ENCODE assay signal across 10 cellular contexts in genomic region chr17:80474933-80475915, GRCh38. TPM values are rescaled to one million over a fixed set of nuclear protein-coding genes. Genes with fewer than 3 reads are reported as not detected.
A peak's percentile ranks its signal among the peaks of the same experiment; 100 is the strongest.
DNase-seq lines count a peak whose midpoint lies in the region; ATAC-seq, FAIRE-seq and TF ChIP-seq lines count a peak whose summit lies in the region.
"Had no signal": no experiment of that assay in that cellular context is flagged by ENCODE, and none has a peak within 500 bp of the region (broad histone marks: within the 10 kb centered on the region; RNA-seq: fewer than 3 reads in every experiment).

No MANE protein-coding gene starts in this region.

- no peak for TF ChIP-seq POLR2A in endothelial cell of umbilical vein (IDR thresholded peaks at IDR 0.05; ENCODE audit: low read depth, low read length)

- peak overlapping the region; percentile 87 for H3K4me3 Mint-ChIP-seq in T-helper 1 cell treated with Interleukin-12 subunit alpha and Interleukin-12 subunit beta and Interleukin-4 antibody, amounts not matched to agents 30 μg/mL and 1 μg/mL, for 36 hours

- H3K4me1 ChIP-seq in endothelial cell of umbilical vein (ENCODE audit: control insufficient read depth, extremely low read depth, insufficient read depth, low read length) (no peaks in the 10 kb centered on the region), skeletal muscle tissue (ENCODE audit: control insufficient read depth in 3 of 3, insufficient read depth in 3 of 3, low read length in 3 of 3) (peaks cover 22 to 31% (median 24%) of the 10 kb centered on the region in 3 donors)

- H3K9ac ChIP-seq in endothelial cell of umbilical vein (replicated peaks; ENCODE audit: extremely low read depth, insufficient read depth, low read length) (no peak overlapping the region), skeletal muscle tissue (ENCODE audit: low read depth in 1 of 3, low read length in 3 of 3) (peak overlapping the region in 1 of 3 donors; percentile 25)

- peaks cover 41% of the 10 kb centered on the region for H3K27me3 Mint-ChIP-seq in T-helper 1 cell treated with Interleukin-12 subunit alpha and Interleukin-12 subunit beta and Interleukin-4 antibody, amounts not matched to agents 30 μg/mL and 1 μg/mL, for 36 hours (ENCODE audit: low read depth)

- H3K9me3 ChIP-seq in endothelial cell of umbilical vein (replicated peaks; ENCODE audit: control insufficient read depth, insufficient read depth, low read length): no peaks in the 10 kb centered on the region
- no peaks in the 10 kb centered on the region for H3K9me3 ChIP-seq in skeletal muscle tissue (ENCODE audit: control insufficient read depth in 3 of 3, low read length in 3 of 3)

- H3K4me1 Mint-ChIP-seq in T-helper 1 cell treated with Interleukin-12 subunit alpha and Interleukin-12 subunit beta and Interleukin-4 antibody, amounts not matched to agents 30 μg/mL and 1 μg/mL, for 36 hours (ENCODE audit: low read depth): peaks cover 18% of the 10 kb centered on the region

- FAIRE-seq in endothelial cell of umbilical vein (lab: Jason Lieb, UNC): no peak

- DNase-seq in T-helper 1 cell (no peak), RPMI8226 (peak; percentile 38), endothelial cell of umbilical vein (ENCODE audit: low read depth, low spot score) (no peak), GOT3 (lab: John Stamatoyannopoulos, UW) (no peak)
- DNase-seq: erythroblast; stimulated activated CD4-positive, alpha-beta T cell treated with anti-CD3 and anti-CD28 coated beads, Interleukin-1b, Interleukin-23, amount 100 ng/mL, for 48 hours had no signal

- H3K4me3 ChIP-seq in endothelial cell of umbilical vein (replicated peaks in 1 of 3; ENCODE audit: insufficient read depth in 1 of 3, low read depth in 1 of 3, low read length in 3 of 3) (no peak overlapping the region), skeletal muscle tissue (ENCODE audit: low read length in 3 of 3) (peak overlapping the region in 2 of 3 donors; percentile 22)

- no peaks in the 10 kb centered on the region for H3K9me1 ChIP-seq in endothelial cell of umbilical vein (replicated peaks; ENCODE audit: control insufficient read depth, extremely low read depth, insufficient read depth, low read length)

- dilution Hi-C loops in endothelial cell of umbilical vein (cut with MboI; ENCODE audit: extremely low pct_ligation_motif_present, low sequenced_read_pairs): no loop called here

- H3K36me3 ChIP-seq in endothelial cell of umbilical vein (ENCODE audit: control insufficient read depth in 2 of 2, extremely low read depth in 1 of 2, insufficient read depth in 2 of 2, low read length in 2 of 2): no peaks in the 10 kb centered on the region
- no peaks in the 10 kb centered on the region for H3K36me3 ChIP-seq in skeletal muscle tissue (ENCODE audit: control insufficient read depth in 3 of 3, insufficient read depth in 3 of 3, low read length in 3 of 3)

- H3K27ac ChIP-seq in endothelial cell of umbilical vein (ENCODE audit: insufficient read depth, low read depth, low read length) (no peak overlapping the region), skeletal muscle tissue (ENCODE audit: low read depth, low read length) (no peak overlapping the region)

- peak overlapping the region; percentile 28 for H3K27ac Mint-ChIP-seq in T-helper 1 cell treated with Interleukin-12 subunit alpha and Interleukin-12 subunit beta and Interleukin-4 antibody, amounts not matched to agents 30 μg/mL and 1 μg/mL, for 36 hours

- ATAC-seq in HG03342 (IDR thresholded peaks at IDR 0.05; ENCODE audit: unreplicated experiment) (no peak), GM19467 (IDR thresholded peaks at IDR 0.05; ENCODE audit: unreplicated experiment) (no peak)

- intact Hi-C loops in endothelial cell of umbilical vein (cut with micrococcal nuclease): no loop called here

- TF ChIP-seq CTCF in endothelial cell of umbilical vein (IDR thresholded peaks at IDR 0.05; ENCODE audit: extremely low read depth in 1 of 2, insufficient read depth in 1 of 2, low read depth in 1 of 2, low read length in 2 of 2): no peak

- H3K27me3 ChIP-seq in endothelial cell of umbilical vein (ENCODE audit: control insufficient read depth in 2 of 2, insufficient read depth in 2 of 2, low read length in 2 of 2) (peaks cover 63 to 74% of the 10 kb centered on the region in 2 experiments), skeletal muscle tissue (ENCODE audit: control insufficient read depth in 3 of 3, insufficient read depth in 3 of 3, low read length in 3 of 3) (peaks cover 69 to 85% (median 80%) of the 10 kb centered on the region in 3 donors)

- H3K9me3 Mint-ChIP-seq in T-helper 1 cell treated with Interleukin-12 subunit alpha and Interleukin-12 subunit beta and Interleukin-4 antibody, amounts not matched to agents 30 μg/mL and 1 μg/mL, for 36 hours: no peaks in the 10 kb centered on the region

- peaks cover 13% of the 10 kb centered on the region for H3K36me3 Mint-ChIP-seq in T-helper 1 cell treated with Interleukin-12 subunit alpha and Interleukin-12 subunit beta and Interleukin-4 antibody, amounts not matched to agents 30 μg/mL and 1 μg/mL, for 36 hours (ENCODE audit: low read depth)

- no peaks in the 10 kb centered on the region for H3K79me2 ChIP-seq in endothelial cell of umbilical vein (ENCODE audit: control insufficient read depth, insufficient read depth, low read length)

- H2AFZ ChIP-seq in endothelial cell of umbilical vein (ENCODE audit: low read depth, low read length): no peak overlapping the region

- POLR2A ChIA-PET in endothelial cell of umbilical vein (lab: Charles Lee): interaction anchor here (0.5 to 1.7 kb wide), 3 partner anchors 20 to 66 kb away, joined by 4 read pairs; no protein-coding TSS in a partner anchor

- no TSS peak for BruUV-seq in endothelial cell of umbilical vein (replicated peaks; lab: Mats Ljungman, UMichigan)

- CTCF ChIA-PET in endothelial cell of umbilical vein (lab: Charles Lee): interaction anchor here (0.6 to 3.0 kb wide), 5 partner anchors 11 to 453 kb away, joined by 3 to 9 read pairs (median 6); no protein-coding TSS in a partner anchor

- no peak overlapping the region for H3K4me2 ChIP-seq in endothelial cell of umbilical vein (ENCODE audit: insufficient read depth, low read length)

- no peaks in the 10 kb centered on the region for H4K20me1 ChIP-seq in endothelial cell of umbilical vein (replicated peaks; ENCODE audit: control insufficient read depth, extremely low read depth, insufficient read depth, low read length)

TF ChIP-seq in endothelial cell of umbilical vein, 7 proteins besides CTCF, POLR2A, EP300 and RAD21:
- TF ChIP-seq JUN (IDR thresholded peaks at IDR 0.05; ENCODE audit: borderline replicate concordance, insufficient read depth, insufficient read length, low read depth) (no peak), MAX (IDR thresholded peaks at IDR 0.05; ENCODE audit: insufficient read depth, insufficient read length) (no peak), EZH2 (IDR thresholded peaks at IDR 0.05; ENCODE audit: borderline replicate concordance, low read depth, low read length, severe bottlenecking) (peak; percentile 59), GATA2 (IDR thresholded peaks at IDR 0.05; ENCODE audit: insufficient read depth, insufficient read length, low read depth, low read length) (no peak), MYC (IDR thresholded peaks at IDR 0.05; ENCODE audit: low read depth, low read length) (no peak)
TF ChIP-seq in endothelial cell of umbilical vein: peak in this region for 1.

RNA-seq across cellular contexts. Expression of gene NPTX1, which starts 1.2 kb away (rescaled TPM):
- total RNA-seq in endothelial cell of umbilical vein (not detected in 2 replicates), skeletal muscle tissue (1.0 TPM)
- polyA plus RNA-seq in endothelial cell of umbilical vein: 0.03 and 0.08 TPM in 2 replicates
- 0.04 and 0.05 TPM in 2 replicates for polyA plus RNA-seq in endothelial cell of umbilical vein (2011; cell fraction: cytosol; rRNA removed)
- 0.13 and 0.14 TPM in 2 replicates for polyA plus RNA-seq in endothelial cell of umbilical vein (2011; cell fraction: nucleus; rRNA removed)
- 0.07 TPM in 1 of 2 replicates, not detected in the other for polyA plus RNA-seq in endothelial cell of umbilical vein (2012)
- not detected in 2 replicates for polyA minus RNA-seq in endothelial cell of umbilical vein
- polyA minus RNA-seq in endothelial cell of umbilical vein (2011; cell fraction: cytosol; rRNA and poly(A)+ RNA removed): 12.3 TPM
- 0.29 TPM in 1 of 2 replicates, not detected in the other for polyA minus RNA-seq in endothelial cell of umbilical vein (2011; cell fraction: nucleus; rRNA and poly(A)+ RNA removed)

Comparison
In these comparisons a context has a peak if more than half of its experiments do, and no peak if none do; other contexts are left out.
1. H3K4me3 ChIP-seq: peak in skeletal muscle tissue (2 of 3); none in endothelial cell of umbilical vein (0 of 3).